ENCODE assay signal across 1 cellular context in genomic region chr11:43943357-43943930, GRCh38.
TF ChIP-seq lines count a peak whose summit lies in the region.

No MANE protein-coding gene starts in this region.

TF ChIP-seq in H1, 55 proteins besides CTCF, POLR2A, EP300 and RAD21 (continued from another document):
- TF ChIP-seq TAF1 (IDR thresholded peaks at IDR 0.05; ENCODE audit: low read depth, low read length), result no peak
- no peak for TF ChIP-seq ZNF274 (IDR thresholded peaks at IDR 0.05; ENCODE audit: borderline replicate concordance, extremely low read depth, low read length)
- peak; percentile 86 for TF ChIP-seq EZH2 (IDR thresholded peaks at IDR 0.05; ENCODE audit: low read depth, low read length, severe bottlenecking)
- no peak for TF ChIP-seq MAX (IDR thresholded peaks at IDR 0.05)
- no peak for TF ChIP-seq CREB1 (IDR thresholded peaks at IDR 0.05)
- TF ChIP-seq RXRA (IDR thresholded peaks at IDR 0.05; ENCODE audit: insufficient read depth, low read depth, low read length), result no peak
- TF ChIP-seq KDM4A (IDR thresholded peaks at IDR 0.05; ENCODE audit: low read depth, low read length, severe bottlenecking), result peak; percentile 24
- no peak for TF ChIP-seq CBX8 (IDR thresholded peaks at IDR 0.05; ENCODE audit: borderline replicate concordance, low read depth, low read length)
- TF ChIP-seq SAP30 (IDR thresholded peaks at IDR 0.05; ENCODE audit: insufficient read depth, insufficient replicate concordance, low read length), result no peak
- TF ChIP-seq RNF2 (IDR thresholded peaks at IDR 0.05; ENCODE audit: borderline replicate concordance, low read depth, low read length, missing control alignments, poor library complexity, severe bottlenecking), result peak; percentile 53
